ENCODE assay signal across 8 cellular contexts in genomic region chr11:126212089-126212660, GRCh38. TPM values are rescaled to one million over a fixed set of nuclear protein-coding genes. Genes with fewer than 3 reads are reported as not detected.
DNase-seq lines count a peak whose midpoint lies in the region; ATAC-seq and TF ChIP-seq lines count a peak whose summit lies in the region.

No MANE protein-coding gene starts in this region.

- H2AFZ ChIP-seq in Loucy (ENCODE audit: low read length), result peak overlapping the region; percentile 77
- H2AFZ ChIP-seq in neural cell (ENCODE audit: low read depth, low read length), result peak overlapping the region; percentile 22

- no peaks in the 10 kb centered on the region for H3K9me2 ChIP-seq in Loucy (replicated peaks; ENCODE audit: low read depth, low read length)
- no peaks in the 10 kb centered on the region for H3K9me2 ChIP-seq in neural cell (ENCODE audit: insufficient read depth, low read length)

- no peak for DNase-seq in CD4-positive, alpha-beta memory T cell
- DNase-seq in SK-N-DZ (ENCODE audit: low spot score), result no peak

- no peaks in the 10 kb centered on the region for H3F3A ChIP-seq in Loucy (ENCODE audit: low read depth)
- H3F3A ChIP-seq in neural cell (ENCODE audit: insufficient read depth, low read length, poor library complexity, severe bottlenecking), result no peaks in the 10 kb centered on the region

- CTCF ChIA-PET in CD4-positive, alpha-beta memory T cell (lab: Charles Lee; ENCODE audit: partially characterized antibody), result interaction anchor here (0.8 to 1.5 kb wide), 2 partner anchors 19 to 325 kb away, joined by 3 to 4 read pairs; partner anchors contain the start of gene HYLS1

- no peak for TF ChIP-seq RAD21 in neural cell (conservative IDR thresholded peaks at IDR 0.05)

- H3K36me3 Mint-ChIP-seq in CD4-positive, alpha-beta memory T cell, result peaks cover 18 to 36% of the 10 kb centered on the region in 2 donors

- no peak for TF ChIP-seq EP300 in neural cell (conservative IDR thresholded peaks at IDR 0.05; ENCODE audit: poor library complexity, severe bottlenecking)

- peaks cover 0 to 2% (median 0%) of the 10 kb centered on the region in 8 donors for H3K9me3 Mint-ChIP-seq in CD4-positive, alpha-beta memory T cell

- H4K20me1 ChIP-seq in Loucy (ENCODE audit: insufficient read depth, low read length, poor library complexity, severe bottlenecking) (peaks cover under 1% of the 10 kb centered on the region), neural cell (ENCODE audit: insufficient read depth) (no peaks in the 10 kb centered on the region)

- H3K4me1 ChIP-seq in CD4-positive, alpha-beta memory T cell (ENCODE audit: insufficient read depth, low read length), result peaks cover 24% of the 10 kb centered on the region
- H3K4me1 ChIP-seq in Loucy (ENCODE audit: insufficient read depth, low read length, poor library complexity, severe bottlenecking) (peaks cover 43% of the 10 kb centered on the region), ectodermal cell (ENCODE audit: control insufficient read depth, insufficient read depth, low read length) (peaks cover 9% of the 10 kb centered on the region)

- POLR2A ChIA-PET in CD4-positive, alpha-beta memory T cell (lab: Charles Lee; ENCODE audit: partially characterized antibody), result interaction anchor here (0.5 to 3.4 kb wide), 11 partner anchors 8 to 316 kb away, joined by 3 to 23 read pairs (median 4); partner anchors contain the start of genes CDON, FOXRED1, PUS3 and SRPRA

- WGBS in ectodermal cell, 2 experiments, result 3% methylated on average over 15 of the region's 15 CpGs

- H3K4me1 Mint-ChIP-seq in CD4-positive, alpha-beta memory T cell, result peaks cover 29 to 45% (median 34%) of the 10 kb centered on the region in 4 donors

- H3K4me2 ChIP-seq in Loucy (ENCODE audit: low read depth, low read length, poor library complexity, severe bottlenecking) (peak overlapping the region; percentile 95), neural cell (ENCODE audit: low read length) (peak overlapping the region; percentile 51)

- no peaks in the 10 kb centered on the region for H3K9me3 ChIP-seq in CD4-positive, alpha-beta memory T cell (ENCODE audit: control insufficient read depth in 1 of 2, low read length in 2 of 2)
- H3K9me3 ChIP-seq in Loucy (ENCODE audit: insufficient read depth, low read depth, low read length) (no peaks in the 10 kb centered on the region), ectodermal cell (ENCODE audit: control insufficient read depth, low read length) (no peaks in the 10 kb centered on the region), neural cell (ENCODE audit: low read length) (no peaks in the 10 kb centered on the region)

- H3K79me2 ChIP-seq in Loucy (ENCODE audit: insufficient read depth, low read length) (peaks cover 63% of the 10 kb centered on the region), neural cell (replicated peaks; ENCODE audit: insufficient read depth, low read length) (peaks cover 32% of the 10 kb centered on the region)

- no peaks in the 10 kb centered on the region for H3K36me3 ChIP-seq in CD4-positive, alpha-beta memory T cell (ENCODE audit: insufficient read depth, low read length)
- H3K36me3 ChIP-seq in Loucy (ENCODE audit: insufficient read depth, low read length) (peaks cover 4% of the 10 kb centered on the region; the same call in 1 of the 2 replicates), ectodermal cell (ENCODE audit: control insufficient read depth, insufficient read depth, low read length) (no peaks in the 10 kb centered on the region), neural cell (ENCODE audit: insufficient read depth, low read length) (no peaks in the 10 kb centered on the region)

- intact Hi-C loops in CD4-positive, alpha-beta memory T cell (cut with micrococcal nuclease), result loop anchor here (5.0 kb wide), 2 partner anchors 90 to 1260 kb away; partner anchors contain the start of genes CCDC15 and DCPS

- H3K4me3 Mint-ChIP-seq in CD4-positive, alpha-beta memory T cell, result peak overlapping the region; percentile 99 to 100 (median 99)

- TF ChIP-seq CTCF in Loucy (conservative IDR thresholded peaks at IDR 0.05; ENCODE audit: low read length) (no peak), neural cell (IDR thresholded peaks at IDR 0.05; ENCODE audit: poor library complexity, severe bottlenecking) (no peak)

- ATAC-seq in GM18519 (IDR thresholded peaks at IDR 0.05; ENCODE audit: low FRiP score, unreplicated experiment), result no peak
- ATAC-seq in GM18870 (IDR thresholded peaks at IDR 0.05; ENCODE audit: unreplicated experiment), result no peak
- ATAC-seq in HG03571 (IDR thresholded peaks at IDR 0.05; ENCODE audit: unreplicated experiment), result no peak

- H3K27ac Mint-ChIP-seq in CD4-positive, alpha-beta memory T cell, result peak overlapping the region; percentile 87 to 99 (median 98)

- no peaks in the 10 kb centered on the region for H3K27me3 Mint-ChIP-seq in CD4-positive, alpha-beta memory T cell

- H3K4me3 ChIP-seq in CD4-positive, alpha-beta memory T cell (ENCODE audit: low read length in 2 of 2), result peak overlapping the region; percentile 44 to 91
- peak overlapping the region; percentile 90 for H3K4me3 ChIP-seq in Loucy (ENCODE audit: low read length, poor library complexity, severe bottlenecking)
- H3K4me3 ChIP-seq in ectodermal cell (ENCODE audit: insufficient read depth, low read depth, low read length), result peak overlapping the region; percentile 99
- peak overlapping the region; percentile 83 for H3K4me3 ChIP-seq in neural cell (ENCODE audit: low read length)

- H3K9ac ChIP-seq in Loucy (ENCODE audit: low read depth, low read length, poor library complexity, severe bottlenecking) (peak overlapping the region; percentile 82), neural cell (ENCODE audit: low read length) (peak overlapping the region; percentile 79)

- H3K27ac ChIP-seq in CD4-positive, alpha-beta memory T cell (ENCODE audit: low read depth, low read length), result peak overlapping the region; percentile 67
- H3K27ac ChIP-seq in ectodermal cell (ENCODE audit: insufficient read depth, low read depth, low read length, poor library complexity, severe bottlenecking) (no peak overlapping the region), neural cell (ENCODE audit: low read length) (peak overlapping the region; percentile 64)

- H3K27me3 ChIP-seq in CD4-positive, alpha-beta memory T cell (ENCODE audit: insufficient read depth, low read length), result no peaks in the 10 kb centered on the region
- H3K27me3 ChIP-seq in Loucy (ENCODE audit: insufficient read depth, low read length, poor library complexity, severe bottlenecking), result no peaks in the 10 kb centered on the region
- H3K27me3 ChIP-seq in ectodermal cell (ENCODE audit: control insufficient read depth, insufficient read depth, low read length, poor library complexity, severe bottlenecking), result no peaks in the 10 kb centered on the region
- no peaks in the 10 kb centered on the region for H3K27me3 ChIP-seq in neural cell (ENCODE audit: insufficient read depth, low read depth, low read length)

TF ChIP-seq in neural cell, 6 proteins besides CTCF, POLR2A, EP300 and RAD21 (continues in another document):
- no peak for TF ChIP-seq EZH2 (IDR thresholded peaks at IDR 0.05; ENCODE audit: borderline replicate concordance, insufficient read depth, low read length, poor library complexity, severe bottlenecking)
- no peak for TF ChIP-seq POLR2AphosphoS5 (IDR thresholded peaks at IDR 0.05)
- no peak for TF ChIP-seq TAF1 (IDR thresholded peaks at IDR 0.05; ENCODE audit: low read depth)

RNA-seq across cellular contexts. Expression of gene FAM118B, which starts 0.6 kb away (rescaled TPM):
- total RNA-seq in CD4-positive, alpha-beta memory T cell, result 10 to 100 TPM; 12.6 to 13.2 TPM
- polyA plus RNA-seq in CD4-positive, alpha-beta memory T cell, result 10 to 100 TPM in 1 of 2 donors, 1 to 10 TPM in 1; 8.4 to 13.7 TPM
- polyA plus RNA-seq in ectodermal cell (2013, experiment 1 of 4), result 46.4 TPM
- 47.1 TPM for polyA plus RNA-seq in ectodermal cell (2013, experiment 2 of 4)
- polyA plus RNA-seq in ectodermal cell (2013, experiment 3 of 4), result 33.8 TPM
- polyA plus RNA-seq in ectodermal cell (2013, experiment 4 of 4), result 36.5 TPM
- 54.1 and 55.9 TPM in 2 replicates for polyA plus RNA-seq in neural cell
- 40.9 and 54.3 TPM in 2 replicates for polyA minus RNA-seq in neural cell
- 22.0 and 24.0 TPM in 2 replicates for polyA plus RNA-seq in SK-N-DZ (2014; cell fraction: cytosol; rRNA removed)
- 7.7 and 14.7 TPM in 2 replicates for polyA plus RNA-seq in SK-N-DZ (2014; cell fraction: nucleus; rRNA removed)

RNA-seq across cellular contexts. Expression of gene RPUSD4, which starts 0.7 kb away (rescaled TPM):
- total RNA-seq in CD4-positive, alpha-beta memory T cell, result 10 to 100 TPM; 39.3 to 41.2 TPM
- 10 to 100 TPM; 18.5 to 19.8 TPM for polyA plus RNA-seq in CD4-positive, alpha-beta memory T cell
- polyA plus RNA-seq in ectodermal cell (2013, experiment 1 of 4), result 40.4 TPM
- 42.7 TPM for polyA plus RNA-seq in ectodermal cell (2013, experiment 2 of 4)
- polyA plus RNA-seq in ectodermal cell (2013, experiment 3 of 4), result 30.1 TPM
- polyA plus RNA-seq in ectodermal cell (2013, experiment 4 of 4), result 35.7 TPM
- 43.4 and 50.0 TPM in 2 replicates for polyA plus RNA-seq in neural cell
- 35.9 and 37.5 TPM in 2 replicates for polyA minus RNA-seq in neural cell
- 20.7 and 25.0 TPM in 2 replicates for polyA plus RNA-seq in SK-N-DZ (2014; cell fraction: cytosol; rRNA removed)
- 33.2 and 37.0 TPM in 2 replicates for polyA plus RNA-seq in SK-N-DZ (2014; cell fraction: nucleus; rRNA removed)

RNA-seq across cellular contexts. Expression of gene SRPRA, which starts 56.5 kb away (rescaled TPM):
- 100 to 1,000 TPM; 171 to 176 TPM for total RNA-seq in CD4-positive, alpha-beta memory T cell
- 100 to 1,000 TPM; 132 to 146 TPM for polyA plus RNA-seq in CD4-positive, alpha-beta memory T cell
- polyA plus RNA-seq in ectodermal cell (2013, experiment 1 of 4), result 54.0 TPM
- 60.4 TPM for polyA plus RNA-seq in ectodermal cell (2013, experiment 2 of 4)
- polyA plus RNA-seq in ectodermal cell (2013, experiment 3 of 4), result 51.3 TPM
- polyA plus RNA-seq in ectodermal cell (2013, experiment 4 of 4), result 56.9 TPM
- 24.9 TPM in 2 replicates for polyA plus RNA-seq in neural cell
- polyA minus RNA-seq in neural cell, result 23.4 and 31.1 TPM in 2 replicates
- polyA plus RNA-seq in SK-N-DZ (2014; cell fraction: cytosol; rRNA removed), result 28.1 and 30.0 TPM in 2 replicates
- 50.4 and 54.0 TPM in 2 replicates for polyA plus RNA-seq in SK-N-DZ (2014; cell fraction: nucleus; rRNA removed)

RNA-seq across cellular contexts. Expression of gene FOXRED1, which starts 56.8 kb away (rescaled TPM):
- total RNA-seq in CD4-positive, alpha-beta memory T cell, result 10 to 100 TPM; 30.5 to 32.5 TPM
- 10 to 100 TPM; 18.7 to 27.3 TPM for polyA plus RNA-seq in CD4-positive, alpha-beta memory T cell
- polyA plus RNA-seq in ectodermal cell (2013, experiment 1 of 4), result 61.8 TPM
- polyA plus RNA-seq in ectodermal cell (2013, experiment 2 of 4), result 67.7 TPM
- 42.9 TPM for polyA plus RNA-seq in ectodermal cell (2013, experiment 3 of 4)
- 44.7 TPM for polyA plus RNA-seq in ectodermal cell (2013, experiment 4 of 4)
- polyA plus RNA-seq in neural cell, result 68.3 and 77.3 TPM in 2 replicates
- 27.0 and 28.0 TPM in 2 replicates for polyA minus RNA-seq in neural cell
- 44.6 and 48.7 TPM in 2 replicates for polyA plus RNA-seq in SK-N-DZ (2014; cell fraction: cytosol; rRNA removed)
- polyA plus RNA-seq in SK-N-DZ (2014; cell fraction: nucleus; rRNA removed), result 65.7 and 79.5 TPM in 2 replicates
